Comparison of ENCODE assay signal across 8 cellular contexts in the genomic region with DNA sequence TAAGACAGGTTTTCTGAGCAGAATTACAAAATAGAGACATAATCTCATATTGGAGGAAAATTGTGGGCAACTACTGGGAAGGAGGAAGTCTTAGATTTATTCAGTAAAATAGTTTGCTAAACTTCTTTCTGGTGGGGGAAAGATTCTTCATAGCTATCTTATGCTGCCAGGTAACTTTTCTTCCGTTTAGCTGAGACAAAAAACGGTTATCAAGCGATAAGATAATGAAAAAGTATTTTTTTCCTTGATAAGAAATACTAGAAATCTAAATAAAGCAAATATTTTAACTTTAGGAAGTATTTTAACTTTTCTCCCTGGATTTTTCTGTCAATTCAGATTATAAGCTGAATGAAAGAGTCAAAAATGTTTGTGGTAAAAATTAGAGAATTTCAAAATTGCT.
"Had no signal": no experiment of that assay in that cellular context is flagged by ENCODE, and none has a peak within 500 bp of the region (broad histone marks: within the 10 kb centered on the region; RNA-seq: fewer than 3 reads in every experiment).

No MANE protein-coding gene starts in this region.

- FAIRE-seq: G401.6, GM12878, GM12891, GM12892, GM18507, GM19239 had no signal

- H3K4me3 ChIP-seq: GM12878 had no signal

- ATAC-seq: GM12878 had no signal

- DNase-seq: GDM1, GF-D8 had no signal
